Comparison of ENCODE assay signal across 13 cellular contexts in the genomic region with DNA sequence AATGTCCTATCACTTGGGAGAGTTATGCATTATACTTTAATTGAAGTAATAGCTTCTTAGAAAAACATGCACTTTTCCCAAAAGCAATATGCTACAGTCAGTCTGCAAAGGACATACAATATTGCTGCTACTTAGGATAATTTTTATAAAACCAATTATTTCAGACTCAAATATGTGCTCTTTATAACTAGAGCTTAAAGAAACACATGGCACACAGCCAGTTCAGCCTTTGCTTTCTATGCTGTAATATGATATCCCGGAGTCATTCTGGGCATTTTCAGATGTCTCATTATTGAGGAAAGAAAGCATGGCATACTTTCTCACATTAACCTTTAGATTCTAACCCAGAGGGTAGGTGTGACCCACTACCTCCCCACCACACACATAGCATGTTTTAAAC. TPM values are rescaled to one million over a fixed set of nuclear protein-coding genes. Genes with fewer than 3 reads are reported as not detected.
DNase-seq lines count a peak whose midpoint lies in the region; ATAC-seq and TF ChIP-seq lines count a peak whose summit lies in the region.
"Had no signal": no experiment of that assay in that cellular context is flagged by ENCODE, and none has a peak within 500 bp of the region (broad histone marks: within the 10 kb centered on the region; RNA-seq: fewer than 3 reads in every experiment).

No MANE protein-coding gene starts in this region.

- H3K36me3 ChIP-seq in breast epithelium (no peaks in the 10 kb centered on the region), thyroid gland (no peaks in the 10 kb centered on the region)
- H3K36me3 ChIP-seq: tibial nerve had no signal

- peak; percentile 72 for DNase-seq in MCF 10A (ENCODE audit: unreplicated experiment)
- no peak for DNase-seq in breast epithelium (ENCODE audit: low spot score in 2 of 2)
- DNase-seq in NCI-H446 treated with DMSO at 0.1 percent for 48 hours (lab: John Stamatoyannopoulos, UW): peak; percentile 75
- peak; percentile 84 for DNase-seq in choroid plexus epithelial cell (ENCODE audit: low read depth)
- DNase-seq in thyroid gland: peak; percentile 7 to 9
- no peak for DNase-seq in natural killer cell treated with Interleukin-12 subunit alpha and Interleukin-12 subunit beta and Interleukin-15 and Interleukin-18, amount 100 ng/mL, for 72 hours (ENCODE audit: low spot score)
- no peak for DNase-seq in islet precursor cell
- no peak for DNase-seq in cerebellum (ENCODE audit: low spot score)
- DNase-seq: activated naive CD8-positive, alpha-beta T cell treated with anti-CD3 and anti-CD28 coated beads, Interleukin-2, amount 50 U/mL, for 24 hours; T-helper 1 cell had no signal

- no peak for ATAC-seq in natural killer cell treated with Interleukin-12 subunit alpha and Interleukin-12 subunit beta and Interleukin-15 and Interleukin-18, amount 100 ng/mL, for 72 hours
- ATAC-seq: activated naive CD8-positive, alpha-beta T cell treated with anti-CD3 and anti-CD28 coated beads, Interleukin-2, amount 50 U/mL, for 24 hours; left lobe of liver had no signal

- POLR2A ChIA-PET in MCF 10A (lab: Yijun Ruan, JAX): interaction anchor here (0.8 to 1.3 kb wide), 2 partner anchors 9 to 19 kb away, joined by 3 to 4 read pairs; no protein-coding TSS in a partner anchor

- H3K9me3 ChIP-seq in breast epithelium: no peaks in the 10 kb centered on the region
- no peaks in the 10 kb centered on the region for H3K9me3 ChIP-seq in thyroid gland
- H3K9me3 ChIP-seq: tibial nerve had no signal

- H3K4me3 ChIP-seq in breast epithelium (no peak overlapping the region), choroid plexus epithelial cell (ENCODE audit: low read depth, low read length) (no peak overlapping the region), thyroid gland (replicated peaks in 1 of 3) (no peak overlapping the region)
- H3K4me3 ChIP-seq: tibial nerve had no signal

- no peaks in the 10 kb centered on the region for H3K27me3 ChIP-seq in breast epithelium
- no peaks in the 10 kb centered on the region for H3K27me3 ChIP-seq in thyroid gland
- H3K27me3 ChIP-seq: tibial nerve had no signal

- no peak overlapping the region for H3K4me3 Mint-ChIP-seq in MCF 10A (ENCODE audit: unreplicated experiment)
- no peak overlapping the region for H3K4me3 Mint-ChIP-seq in natural killer cell treated with Interleukin-12 subunit alpha and Interleukin-12 subunit beta and Interleukin-15 and Interleukin-18, amount 100 ng/mL, for 72 hours
- H3K4me3 Mint-ChIP-seq: activated naive CD8-positive, alpha-beta T cell treated with anti-CD3 and anti-CD28 coated beads, Interleukin-2, amount 50 U/mL, for 24 hours had no signal

- intact Hi-C loops in MCF 10A (cut with micrococcal nuclease): no loop called here
- intact Hi-C loops in breast epithelium (cut with DNase I; ENCODE audit: low total_unique reads): no loop called here
- intact Hi-C loops in thyroid gland (cut with DNase I): no loop called here

- CTCF ChIA-PET in MCF 10A (lab: Yijun Ruan, JAX): interaction anchor here (0.6 to 0.9 kb wide), 2 partner anchors 19 to 983 kb away, joined by 3 read pairs; no protein-coding TSS in a partner anchor

- TF ChIP-seq CTCF in MCF 10A (IDR thresholded peaks at IDR 0.05; ENCODE audit: unreplicated experiment): no peak
- no peak for TF ChIP-seq CTCF in breast epithelium (IDR thresholded peaks at IDR 0.05)
- TF ChIP-seq CTCF in choroid plexus epithelial cell (conservative IDR thresholded peaks at IDR 0.05; ENCODE audit: low read depth, low read length): no peak
- TF ChIP-seq CTCF in thyroid gland (IDR thresholded peaks at IDR 0.05): no peak

- TF ChIP-seq POLR2A in breast epithelium (IDR thresholded peaks at IDR 0.05) (no peak), thyroid gland (IDR thresholded peaks at IDR 0.05) (no peak)

- no peak overlapping the region for H3K27ac Mint-ChIP-seq in MCF 10A (ENCODE audit: low read depth, unreplicated experiment)
- no peak overlapping the region for H3K27ac Mint-ChIP-seq in natural killer cell treated with Interleukin-12 subunit alpha and Interleukin-12 subunit beta and Interleukin-15 and Interleukin-18, amount 100 ng/mL, for 72 hours
- H3K27ac Mint-ChIP-seq: activated naive CD8-positive, alpha-beta T cell treated with anti-CD3 and anti-CD28 coated beads, Interleukin-2, amount 50 U/mL, for 24 hours had no signal

- WGBS in thyroid gland, 2 donors: 30 to 38% methylated on average over 1 of the region's 1 CpG

- H3K27me3 Mint-ChIP-seq in MCF 10A (ENCODE audit: insufficient read depth, unreplicated experiment): no peaks in the 10 kb centered on the region
- no peaks in the 10 kb centered on the region for H3K27me3 Mint-ChIP-seq in natural killer cell treated with Interleukin-12 subunit alpha and Interleukin-12 subunit beta and Interleukin-15 and Interleukin-18, amount 100 ng/mL, for 72 hours
- H3K27me3 Mint-ChIP-seq: activated naive CD8-positive, alpha-beta T cell treated with anti-CD3 and anti-CD28 coated beads, Interleukin-2, amount 50 U/mL, for 24 hours had no signal

- H3K4me1 Mint-ChIP-seq in MCF 10A (ENCODE audit: insufficient read depth, unreplicated experiment): peaks cover 16% of the 10 kb centered on the region
- no peaks in the 10 kb centered on the region for H3K4me1 Mint-ChIP-seq in natural killer cell treated with Interleukin-12 subunit alpha and Interleukin-12 subunit beta and Interleukin-15 and Interleukin-18, amount 100 ng/mL, for 72 hours (ENCODE audit: low read depth in 2 of 2)
- H3K4me1 Mint-ChIP-seq: activated naive CD8-positive, alpha-beta T cell treated with anti-CD3 and anti-CD28 coated beads, Interleukin-2, amount 50 U/mL, for 24 hours had no signal

- BruUV-seq in MCF 10A (replicated peaks; lab: Mats Ljungman, UMichigan): no TSS peak

- no peaks in the 10 kb centered on the region for H3K9me3 Mint-ChIP-seq in MCF 10A (ENCODE audit: unreplicated experiment)
- H3K9me3 Mint-ChIP-seq in natural killer cell treated with Interleukin-12 subunit alpha and Interleukin-12 subunit beta and Interleukin-15 and Interleukin-18, amount 100 ng/mL, for 72 hours: peaks cover 3% of the 10 kb centered on the region
- H3K9me3 Mint-ChIP-seq: activated naive CD8-positive, alpha-beta T cell treated with anti-CD3 and anti-CD28 coated beads, Interleukin-2, amount 50 U/mL, for 24 hours had no signal

- H3K4me1 ChIP-seq in breast epithelium: no peaks in the 10 kb centered on the region
- H3K4me1 ChIP-seq in thyroid gland: no peaks in the 10 kb centered on the region

- H3K27ac ChIP-seq in breast epithelium (no peak overlapping the region), thyroid gland (no peak overlapping the region)
- H3K27ac ChIP-seq: tibial nerve had no signal

- no peaks in the 10 kb centered on the region for H3K36me3 Mint-ChIP-seq in MCF 10A (ENCODE audit: insufficient read depth, unreplicated experiment)
- H3K36me3 Mint-ChIP-seq in natural killer cell treated with Interleukin-12 subunit alpha and Interleukin-12 subunit beta and Interleukin-15 and Interleukin-18, amount 100 ng/mL, for 72 hours: no peaks in the 10 kb centered on the region

RNA-seq across cellular contexts. Expression of gene COL21A1, which starts 12.3 kb away (rescaled TPM):
- total RNA-seq in MCF 10A (2022) (1.8 and 5.4 TPM in 2 replicates), breast epithelium (1 to 10 TPM in 2 of 3 donors, under 1 TPM in 1; 0.80 to 2.9 (median 1.5) TPM), thyroid gland (1 to 10 TPM; 1.6 to 8.8 (median 3.0) TPM), cerebellum (15.5 TPM)
- total RNA-seq in natural killer cell treated with Interleukin-12 subunit alpha and Interleukin-12 subunit beta and Interleukin-15 and Interleukin-18, amount 100 ng/mL, for 72 hours: not detected
- total RNA-seq: NCI-H460 had no signal

Comparison
In these comparisons a context has a peak if more than half of its experiments do, and no peak if none do; other contexts are left out.
1. DNase-seq: peak in MCF 10A (single experiment), NCI-H446 treated with DMSO at 0.1 percent for 48 hours (single experiment), choroid plexus epithelial cell (single experiment) and thyroid gland (2 of 2); none in breast epithelium (0 of 2), natural killer cell treated with Interleukin-12 subunit alpha and Interleukin-12 subunit beta and Interleukin-15 and Interleukin-18, amount 100 ng/mL, for 72 hours (single experiment), islet precursor cell (single experiment) and cerebellum (single experiment).